In genomic region chr13:85896516-85897450, GRCh38 we compare ENCODE assay signal across 12 cellular contexts.
DNase-seq lines count a peak whose midpoint lies in the region; ATAC-seq and TF ChIP-seq lines count a peak whose summit lies in the region.
"Had no signal": no experiment of that assay in that cellular context is flagged by ENCODE, and none has a peak within 500 bp of the region (broad histone marks: within the 10 kb centered on the region; RNA-seq: fewer than 3 reads in every experiment).

No MANE protein-coding gene starts in this region.

- WGBS in sigmoid colon, 2 donors: 79 to 84% methylated on average over 3 of the region's 3 CpGs

- in situ Hi-C loops in astrocyte of the spinal cord (cut with HindIII; ENCODE audit: low sequenced_read_pairs): no loop called here

- H3K4me2 ChIP-seq in MM.1S (ENCODE audit: low read depth, low read length): no peak overlapping the region

- H3K4me3 ChIP-seq in MM.1S (ENCODE audit: low read length) (no peak overlapping the region), astrocyte of the spinal cord (ENCODE audit: low read depth, low read length) (no peak overlapping the region), sigmoid colon (no peak overlapping the region)
- H3K4me3 ChIP-seq: dorsolateral prefrontal cortex, skin epidermis had no signal

- no peaks in the 10 kb centered on the region for H3K9me3 Mint-ChIP-seq in nephron progenitor cell
- H3K9me3 Mint-ChIP-seq in naive thymus-derived CD8-positive, alpha-beta T cell: peaks cover 0 to 18% (median 4%) of the 10 kb centered on the region in 9 donors

- H3K36me3 ChIP-seq in MM.1S (replicated peaks; ENCODE audit: insufficient read depth, low read length) (no peaks in the 10 kb centered on the region), sigmoid colon (no peaks in the 10 kb centered on the region)

- H3K9me3 ChIP-seq in MM.1S (replicated peaks; ENCODE audit: insufficient read depth, low read length) (no peaks in the 10 kb centered on the region), sigmoid colon (no peaks in the 10 kb centered on the region)

- H3K27me3 ChIP-seq in MM.1S (replicated peaks; ENCODE audit: insufficient read depth, low read length) (no peaks in the 10 kb centered on the region), sigmoid colon (no peaks in the 10 kb centered on the region)
- H3K27me3 ChIP-seq: dorsolateral prefrontal cortex had no signal

- H3K4me1 ChIP-seq in MM.1S (ENCODE audit: low read length): no peaks in the 10 kb centered on the region
- no peaks in the 10 kb centered on the region for H3K4me1 ChIP-seq in sigmoid colon

- H3K9me2 ChIP-seq in MM.1S (replicated peaks; ENCODE audit: insufficient read depth, low read length): no peaks in the 10 kb centered on the region

- no peak overlapping the region for H3K27ac Mint-ChIP-seq in nephron progenitor cell
- no peak overlapping the region for H3K27ac Mint-ChIP-seq in naive thymus-derived CD8-positive, alpha-beta T cell
- H3K27ac Mint-ChIP-seq: activated naive CD4-positive, alpha-beta T cell treated with anti-CD3 and anti-CD28 coated beads, Interleukin-2, amount 50 U/mL, for 72 hours had no signal

- H4K20me1 ChIP-seq in MM.1S (ENCODE audit: insufficient read depth, low read length): no peaks in the 10 kb centered on the region

- intact Hi-C loops in sigmoid colon (cut with DNase I): no loop called here

- no peak for DNase-seq in MM.1S
- no peak for DNase-seq in astrocyte of the spinal cord (ENCODE audit: low read depth, low spot score)
- no peak for DNase-seq in nephron progenitor cell
- DNase-seq in naive thymus-derived CD8-positive, alpha-beta T cell: no peak
- DNase-seq in sigmoid colon: no peak
- DNase-seq: dorsolateral prefrontal cortex, NCI-H446 treated with DMSO at 0.1 percent for 48 hours had no signal

- TF ChIP-seq POLR2A in sigmoid colon (IDR thresholded peaks at IDR 0.05): no peak

- no peaks in the 10 kb centered on the region for H3K4me1 Mint-ChIP-seq in nephron progenitor cell
- no peaks in the 10 kb centered on the region for H3K4me1 Mint-ChIP-seq in naive thymus-derived CD8-positive, alpha-beta T cell

- H3K36me3 Mint-ChIP-seq in nephron progenitor cell (ENCODE audit: low read depth): no peaks in the 10 kb centered on the region
- no peaks in the 10 kb centered on the region for H3K36me3 Mint-ChIP-seq in naive thymus-derived CD8-positive, alpha-beta T cell
- H3K36me3 Mint-ChIP-seq: activated naive CD4-positive, alpha-beta T cell treated with anti-CD3 and anti-CD28 coated beads, Interleukin-2, amount 50 U/mL, for 72 hours had no signal

- POLR2A ChIA-PET in naive thymus-derived CD8-positive, alpha-beta T cell (lab: Charles Lee): no interaction called here

- H3F3A ChIP-seq in MM.1S (ENCODE audit: insufficient read depth, low read length): no peaks in the 10 kb centered on the region

- 0 out of 2 replicates have a peak overlapping the region, but pooled peaks have one; percentile 7 for H2AFZ ChIP-seq in MM.1S (ENCODE audit: low read length)

- no peak for ATAC-seq in naive thymus-derived CD8-positive, alpha-beta T cell
- ATAC-seq in HG03439 (IDR thresholded peaks at IDR 0.05; ENCODE audit: unreplicated experiment): no peak
- ATAC-seq in HG03039 (IDR thresholded peaks at IDR 0.05; ENCODE audit: unreplicated experiment): no peak
- ATAC-seq: activated naive CD4-positive, alpha-beta T cell treated with anti-CD3 and anti-CD28 coated beads, Interleukin-2, amount 50 U/mL, for 72 hours had no signal

- H3K4me3 Mint-ChIP-seq in nephron progenitor cell: no peak overlapping the region
- H3K4me3 Mint-ChIP-seq in naive thymus-derived CD8-positive, alpha-beta T cell: no peak overlapping the region

- H3K27ac ChIP-seq in MM.1S (ENCODE audit: low read length) (no peak overlapping the region), sigmoid colon (no peak overlapping the region)
- H3K27ac ChIP-seq: dorsolateral prefrontal cortex, skin epidermis had no signal

- TF ChIP-seq CTCF in GM12874 (IDR thresholded peaks at IDR 0.05; ENCODE audit: insufficient read depth, low read depth, low read length) (peak; percentile 14; the same call in 1 of the 2 replicates), MM.1S (IDR thresholded peaks at IDR 0.05; ENCODE audit: low read length) (peak; percentile 31), astrocyte of the spinal cord (IDR thresholded peaks at IDR 0.05; ENCODE audit: low read depth, low read length) (peak; percentile 17), nephron progenitor cell (IDR thresholded peaks at IDR 0.05) (peak; percentile 22), sigmoid colon (IDR thresholded peaks at IDR 0.05) (no peak)

- TF ChIP-seq EP300 in sigmoid colon (IDR thresholded peaks at IDR 0.05): no peak

- no peaks in the 10 kb centered on the region for H3K27me3 Mint-ChIP-seq in nephron progenitor cell (ENCODE audit: low read depth, poor library complexity)
- no peaks in the 10 kb centered on the region for H3K27me3 Mint-ChIP-seq in naive thymus-derived CD8-positive, alpha-beta T cell

- no peak overlapping the region for H3K9ac ChIP-seq in MM.1S (ENCODE audit: low read length)

- H3K79me2 ChIP-seq in MM.1S (ENCODE audit: low read length): no peaks in the 10 kb centered on the region

Comparison
In these comparisons a context has a peak if more than half of its experiments do, and no peak if none do; other contexts are left out.
1. CTCF ChIP-seq: peak in GM12874 (single experiment), MM.1S (single experiment), astrocyte of the spinal cord (single experiment) and nephron progenitor cell (single experiment); none in sigmoid colon (0 of 4).